ENCODE assay signal across 17 cellular contexts in the genomic region with DNA sequence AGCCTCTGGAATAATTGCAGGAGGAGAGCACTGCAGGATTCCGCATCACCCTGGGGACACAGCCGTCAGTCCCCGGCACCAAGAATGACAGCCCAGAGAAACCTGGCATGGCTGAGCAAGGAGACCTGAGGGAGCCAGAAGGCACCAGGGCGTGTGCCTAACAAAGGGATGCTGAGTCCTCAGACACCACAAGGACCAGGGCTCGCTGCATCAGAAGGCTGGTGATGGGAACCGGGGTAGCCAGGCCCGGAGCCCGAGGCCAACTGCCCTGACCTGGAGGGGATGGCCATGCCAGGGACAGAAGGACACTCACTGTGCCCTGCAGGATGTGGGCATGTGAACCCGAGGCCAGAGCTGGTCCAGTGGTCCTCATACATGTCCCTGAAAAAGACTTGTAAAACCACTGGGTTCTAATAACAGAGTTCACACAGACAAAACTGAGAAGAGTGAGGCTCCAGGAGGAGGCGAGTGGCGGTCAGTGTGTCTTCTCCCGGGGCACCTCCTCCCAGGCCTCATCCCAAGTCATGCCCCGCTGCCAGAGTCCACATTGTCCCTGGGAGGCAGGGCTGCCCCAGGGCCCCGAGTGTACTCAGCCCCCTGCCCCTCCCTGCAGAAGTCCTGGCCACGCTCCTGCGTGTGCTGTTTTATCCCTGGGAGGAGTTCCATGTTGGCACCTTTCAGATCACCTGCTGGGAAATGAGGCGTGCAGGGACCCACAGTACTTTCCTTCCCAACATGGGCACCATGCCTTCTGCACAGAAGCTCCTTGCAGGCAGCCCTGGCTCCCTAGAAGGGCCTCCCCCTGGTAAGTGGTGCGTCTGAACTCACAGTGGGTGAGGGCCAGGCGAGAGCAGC. TPM values are rescaled to one million over a fixed set of nuclear protein-coding genes. Genes with fewer than 3 reads are reported as not detected.
DNase-seq lines count a peak whose midpoint lies in the region; ATAC-seq, FAIRE-seq and TF ChIP-seq lines count a peak whose summit lies in the region.
"Had no signal": no experiment of that assay in that cellular context is flagged by ENCODE, and none has a peak within 500 bp of the region (broad histone marks: within the 10 kb centered on the region; RNA-seq: fewer than 3 reads in every experiment).

No MANE protein-coding gene starts in this region.

- TF ChIP-seq POLR2A in gastrocnemius medialis (IDR thresholded peaks at IDR 0.05), result no peak

- H3K27ac ChIP-seq in kidney (ENCODE audit: low read depth in 2 of 2, low read length in 2 of 2), result no peak overlapping the region
- H3K27ac ChIP-seq in gastrocnemius medialis, result peak overlapping the region in 1 of 4 donors; percentile 43
- H3K27ac ChIP-seq: Peyer's patch, SJCRH30 had no signal

- H3K4me1 Mint-ChIP-seq in WTC11, result no peaks in the 10 kb centered on the region
- H3K4me1 Mint-ChIP-seq: CD8-positive, alpha-beta memory T cell had no signal

- no peak overlapping the region for H3K27ac Mint-ChIP-seq in WTC11
- H3K27ac Mint-ChIP-seq: CD8-positive, alpha-beta memory T cell had no signal

- in situ Hi-C loops in gastrocnemius medialis (cut with MboI; ENCODE audit: low sequenced_read_pairs in 4 of 4), result no loop called here

- H3K27me3 ChIP-seq in gastrocnemius medialis, result no peaks in the 10 kb centered on the region
- H3K27me3 ChIP-seq: Peyer's patch, SJCRH30 had no signal

- H3K4me3 ChIP-seq in LNCaP clone FGC (ENCODE audit: low read depth, low read length), result no peak overlapping the region
- H3K4me3 ChIP-seq in kidney (ENCODE audit: low read length in 2 of 2), result no peak overlapping the region
- H3K4me3 ChIP-seq in gastrocnemius medialis, result no peak overlapping the region
- H3K4me3 ChIP-seq: Peyer's patch, SJCRH30 had no signal

- H3K9me3 ChIP-seq in kidney (ENCODE audit: control insufficient read depth in 1 of 2, low read length in 2 of 2) (no peaks in the 10 kb centered on the region), gastrocnemius medialis (no peaks in the 10 kb centered on the region)
- H3K9me3 ChIP-seq: Peyer's patch, SJCRH30 had no signal

- FAIRE-seq in kidney (lab: Jason Lieb, UNC), result no peak

- H3K36me3 Mint-ChIP-seq in WTC11, result no peaks in the 10 kb centered on the region

- ATAC-seq in WTC11 (no peak), gastrocnemius medialis (peak in 1 of 2 donors; percentile 51)

- no peak overlapping the region for H3K9ac ChIP-seq in kidney (ENCODE audit: low read length in 2 of 2)

- H3K4me3 Mint-ChIP-seq in WTC11, result no peak overlapping the region
- H3K4me3 Mint-ChIP-seq: CD8-positive, alpha-beta memory T cell had no signal

- H3K4me1 ChIP-seq in kidney (ENCODE audit: control insufficient read depth in 1 of 2, insufficient read depth in 1 of 2, low read depth in 1 of 2, low read length in 2 of 2) (no peaks in the 10 kb centered on the region), gastrocnemius medialis (peaks cover 17 to 26% of the 10 kb centered on the region in 2 donors)

- CTCF ChIA-PET in WTC11 (lab: Charles Lee), result interaction anchor here (1.1 to 2.6 kb wide), 2 partner anchors 11 to 48 kb away, joined by 3 to 21 read pairs; no protein-coding TSS in a partner anchor

- DNase-seq in LNCaP clone FGC (ENCODE audit: low read depth), result peak; percentile 2
- peak; percentile 3 for DNase-seq in WTC11 (ENCODE audit: low spot score)
- DNase-seq in kidney, result peak; percentile 68
- peak; percentile 35 to 37 for DNase-seq in gastrocnemius medialis
- DNase-seq in amniotic stem cell (lab: John Stamatoyannopoulos, UW), result no peak
- no peak for DNase-seq in hepatic stellate cell (ENCODE audit: low spot score)
- no peak for DNase-seq in NCI-H2029 treated with DMSO at 0.1 percent for 48 hours (lab: John Stamatoyannopoulos, UW)
- DNase-seq in stimulated activated CD4-positive, alpha-beta T cell treated with anti-CD3 and anti-CD28 coated beads, Interleukin-15, amount 100 ng/mL, for 24 hours, result no peak
- DNase-seq: CD8-positive, alpha-beta memory T cell; GOT3; MM.1S; NCI-H1105 treated with DMSO at 0.1 percent for 48 hours; NCI-H187; NCI-H2171; Peyer's patch; SJCRH30 had no signal

- no peaks in the 10 kb centered on the region for H3K9me3 Mint-ChIP-seq in WTC11
- H3K9me3 Mint-ChIP-seq: CD8-positive, alpha-beta memory T cell had no signal

- intact Hi-C loops in kidney (cut with DNase I), result no loop called here
- intact Hi-C loops in gastrocnemius medialis (cut with DNase I; ENCODE audit: low total_unique reads), result no loop called here

- H3K36me3 ChIP-seq in kidney (ENCODE audit: control insufficient read depth in 1 of 2, insufficient read depth in 2 of 2, low read length in 2 of 2) (no peaks in the 10 kb centered on the region), gastrocnemius medialis (no peaks in the 10 kb centered on the region)
- H3K36me3 ChIP-seq: Peyer's patch, SJCRH30 had no signal

- POLR2A ChIA-PET in WTC11 (lab: Charles Lee), result interaction anchor here (0.6 kb wide), 1 partner anchor 51 kb away, joined by 3 read pairs; no protein-coding TSS in a partner anchor

- no peaks in the 10 kb centered on the region for H3K27me3 Mint-ChIP-seq in WTC11 (ENCODE audit: low read depth)
- H3K27me3 Mint-ChIP-seq: CD8-positive, alpha-beta memory T cell had no signal

- TF ChIP-seq CTCF in LNCaP clone FGC (IDR thresholded peaks at IDR 0.05; ENCODE audit: control insufficient read depth, extremely low read depth, insufficient read depth) (no peak), WTC11 (IDR thresholded peaks at IDR 0.05) (no peak), kidney (IDR thresholded peaks at IDR 0.05; ENCODE audit: borderline replicate concordance, extremely low read depth, insufficient read depth) (no peak), gastrocnemius medialis (IDR thresholded peaks at IDR 0.05 in 4 of 5, conservative IDR thresholded peaks at IDR 0.05 in 1 of 5) (no peak)

TF ChIP-seq in WTC11, 78 proteins besides CTCF, POLR2A, EP300 and RAD21:
- TF ChIP-seq, protein P1, sequence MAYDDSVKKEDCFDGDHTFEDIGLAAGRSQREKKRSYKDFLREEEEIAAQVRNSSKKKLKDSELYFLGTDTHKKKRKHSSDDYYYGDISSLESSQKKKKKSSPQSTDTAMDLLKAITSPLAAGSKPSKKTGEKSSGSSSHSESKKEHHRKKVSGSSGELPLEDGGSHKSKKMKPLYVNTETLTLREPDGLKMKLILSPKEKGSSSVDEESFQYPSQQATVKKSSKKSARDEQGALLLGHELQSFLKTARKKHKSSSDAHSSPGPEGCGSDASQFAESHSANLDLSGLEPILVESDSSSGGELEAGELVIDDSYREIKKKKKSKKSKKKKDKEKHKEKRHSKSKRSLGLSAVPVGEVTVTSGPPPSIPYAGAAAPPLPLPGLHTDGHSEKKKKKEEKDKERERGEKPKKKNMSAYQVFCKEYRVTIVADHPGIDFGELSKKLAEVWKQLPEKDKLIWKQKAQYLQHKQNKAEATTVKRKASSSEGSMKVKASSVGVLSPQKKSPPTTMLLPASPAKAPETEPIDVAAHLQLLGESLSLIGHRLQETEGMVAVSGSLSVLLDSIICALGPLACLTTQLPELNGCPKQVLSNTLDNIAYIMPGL (CRISPR knock-in tag; IDR thresholded peaks at IDR 0.05), result no peak
- TF ChIP-seq ZNF425 (CRISPR knock-in tag; conservative IDR thresholded peaks at IDR 0.05) (no peak), PRRX2 (CRISPR knock-in tag; IDR thresholded peaks at IDR 0.05) (no peak), NFE2L1 (CRISPR knock-in tag; IDR thresholded peaks at IDR 0.05) (no peak), IRF2 (CRISPR knock-in tag; IDR thresholded peaks at IDR 0.05; ENCODE audit: borderline replicate concordance, low read depth) (no peak), RORB (CRISPR knock-in tag; IDR thresholded peaks at IDR 0.05) (no peak), ZNF423 (CRISPR knock-in tag; IDR thresholded peaks at IDR 0.05) (no peak)

RNA-seq across cellular contexts. Expression of gene TBX1, which starts 42.5 kb away (rescaled TPM):
- total RNA-seq in WTC11 (2021) (7.9 to 12.8 TPM (median 9.3 TPM) in 3 replicates), kidney (5.5 TPM), gastrocnemius medialis (10 to 100 TPM; 27.9 to 38.9 (median 36.3) TPM)
- polyA plus RNA-seq in kidney (ENCODE audit: insufficient read depth, low read depth, low replicate concordance), result 0.45 TPM
- total RNA-seq: CD8-positive, alpha-beta memory T cell had no signal
- polyA plus RNA-seq: BJ; CD8-positive, alpha-beta memory T cell had no signal

RNA-seq across cellular contexts. Expression of gene GNB1L, which starts 51.6 kb away (rescaled TPM):
- total RNA-seq in WTC11 (2021) (18.0 to 21.7 TPM (median 19.4 TPM) in 3 replicates), kidney (4.4 TPM), gastrocnemius medialis (1 to 10 TPM; 4.4 to 9.6 (median 6.7) TPM)
- 4.0 TPM for polyA plus RNA-seq in kidney (ENCODE audit: insufficient read depth, low read depth, low replicate concordance)

RNA-seq across cellular contexts. Expression of gene RTL10, which starts 51.6 kb away (rescaled TPM):
- total RNA-seq in WTC11 (2021) (19.2 to 21.5 TPM (median 20.6 TPM) in 3 replicates), kidney (16.7 TPM), gastrocnemius medialis (10 to 100 TPM in 1 of 4 donors, 1 to 10 TPM in 3; 3.5 to 12.8 (median 5.0) TPM)
- polyA plus RNA-seq in kidney (ENCODE audit: insufficient read depth, low read depth, low replicate concordance), result 8.8 TPM

Comparison
In these comparisons a context has a peak if more than half of its experiments do, and no peak if none do; other contexts are left out.
1. DNase-seq: peak in LNCaP clone FGC (single experiment), WTC11 (single experiment), kidney (single experiment) and gastrocnemius medialis (2 of 2); none in amniotic stem cell (single experiment), hepatic stellate cell (single experiment), NCI-H2029 treated with DMSO at 0.1 percent for 48 hours (single experiment) and stimulated activated CD4-positive, alpha-beta T cell treated with anti-CD3 and anti-CD28 coated beads, Interleukin-15, amount 100 ng/mL, for 24 hours (single experiment).